In the genomic region with DNA sequence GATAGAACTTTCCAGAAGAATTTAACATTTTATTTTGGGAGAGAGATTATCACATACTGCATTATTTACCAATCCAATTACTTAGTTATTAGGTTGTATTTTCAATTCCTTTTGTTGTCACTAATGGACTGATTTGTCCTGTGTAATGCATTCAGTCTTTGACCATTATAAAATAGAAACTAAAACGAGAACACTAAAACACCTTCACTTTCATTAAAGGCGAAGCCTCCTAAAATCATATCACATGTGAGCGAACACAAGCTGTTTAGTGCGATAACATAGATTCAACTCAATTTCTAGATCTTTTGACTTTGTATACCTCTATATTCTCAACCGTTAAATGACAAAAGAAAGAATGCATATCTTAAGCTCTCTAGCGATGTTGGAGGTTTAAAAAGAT, we compare ENCODE assay signal across 10 cellular contexts.
"Had no signal": no experiment of that assay in that cellular context is flagged by ENCODE, and none has a peak within 500 bp of the region (broad histone marks: within the 10 kb centered on the region; RNA-seq: fewer than 3 reads in every experiment).

No MANE protein-coding gene starts in this region.

- H3K4me3 ChIP-seq: GM23248, HAP-1, K562 had no signal

- ATAC-seq: HCT116, K562 had no signal

- H3K27ac ChIP-seq: GM23248 had no signal

- FAIRE-seq: HTR-8/SVneo, K562 had no signal

- H3K9me3 ChIP-seq: HAP-1 had no signal

- DNase-seq: GM23248, GOT3, H7, HFFc6, IMR-90, KG1 had no signal
